ENCODE assay signal across 12 cellular contexts in the genomic region with DNA sequence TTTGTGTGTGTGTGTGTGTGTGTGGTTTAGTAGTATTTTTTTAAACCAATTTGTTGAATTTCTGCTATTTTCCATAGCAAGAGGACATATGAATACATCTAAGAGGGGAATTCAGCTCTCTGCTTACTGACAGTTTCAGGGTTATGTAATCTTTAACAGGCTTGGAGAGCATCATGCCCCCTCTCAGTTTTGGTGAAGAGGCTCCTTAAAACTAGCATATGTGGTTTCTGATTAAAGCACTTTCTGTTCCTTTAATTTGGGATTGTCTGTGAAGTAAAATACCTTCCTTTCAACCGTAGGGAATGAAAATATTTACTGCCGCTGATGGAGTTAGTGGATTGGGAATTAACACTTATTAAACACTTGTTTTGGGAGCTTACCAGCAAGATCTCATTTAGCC. TPM values are rescaled to one million over a fixed set of nuclear protein-coding genes. Genes with fewer than 3 reads are reported as not detected.
DNase-seq lines count a peak whose midpoint lies in the region; ATAC-seq lines count a peak whose summit lies in the region.
"Had no signal": no experiment of that assay in that cellular context is flagged by ENCODE, and none has a peak within 500 bp of the region (broad histone marks: within the 10 kb centered on the region; RNA-seq: fewer than 3 reads in every experiment).

No MANE protein-coding gene starts in this region.

- H3K36me3 ChIP-seq in rectal smooth muscle tissue (ENCODE audit: control insufficient read depth, insufficient read depth, low read length): no peaks in the 10 kb centered on the region

- no peak overlapping the region for H3K4me3 ChIP-seq in rectal smooth muscle tissue (ENCODE audit: low read length)

- peak overlapping the region; percentile 79 for H3K27ac ChIP-seq in rectal smooth muscle tissue (ENCODE audit: low read depth, low read length)
- H3K27ac ChIP-seq: 22Rv1 had no signal

- no peaks in the 10 kb centered on the region for H3K27me3 Mint-ChIP-seq in activated naive CD8-positive, alpha-beta T cell treated with anti-CD3 and anti-CD28 coated beads, Interleukin-2, amount 10 ng/mL, durations not matched to agents 7 days and 5 days

- DNase-seq in NCI-H524 (lab: John Stamatoyannopoulos, UW) (peak; percentile 8 to 60), NCI-H524 treated with DMSO at 0.1 percent for 48 hours (lab: John Stamatoyannopoulos, UW) (no peak), middle frontal gyrus (ENCODE audit: extremely low spot score, low spot score) (no peak), NCI-H2107 (lab: John Stamatoyannopoulos, UW) (no peak)
- DNase-seq in activated naive CD8-positive, alpha-beta T cell treated with anti-CD3 and anti-CD28 coated beads, Interleukin-2, amount 10 ng/mL, durations not matched to agents 7 days and 5 days: no peak
- DNase-seq: GF-D8, NCI-H1436 treated with DMSO at 0.1 percent for 48 hours, posterior cingulate gyrus had no signal

- peak; percentile 14 for ATAC-seq in HG02759 (IDR thresholded peaks at IDR 0.05; ENCODE audit: unreplicated experiment)
- ATAC-seq in activated naive CD8-positive, alpha-beta T cell treated with anti-CD3 and anti-CD28 coated beads, Interleukin-2, amount 10 ng/mL, durations not matched to agents 7 days and 5 days (ENCODE audit: low read depth): no peak
- no peak for ATAC-seq in GM21360 (IDR thresholded peaks at IDR 0.05; ENCODE audit: unreplicated experiment)

- H3K4me3 Mint-ChIP-seq in activated naive CD8-positive, alpha-beta T cell treated with anti-CD3 and anti-CD28 coated beads, Interleukin-2, amount 10 ng/mL, durations not matched to agents 7 days and 5 days: peak overlapping the region; percentile 89

- peak overlapping the region; percentile 95 for H3K27ac Mint-ChIP-seq in activated naive CD8-positive, alpha-beta T cell treated with anti-CD3 and anti-CD28 coated beads, Interleukin-2, amount 10 ng/mL, durations not matched to agents 7 days and 5 days

- H3K27me3 ChIP-seq in rectal smooth muscle tissue (ENCODE audit: control insufficient read depth, insufficient read depth, low read length): no peaks in the 10 kb centered on the region

- H3K9me3 Mint-ChIP-seq in activated naive CD8-positive, alpha-beta T cell treated with anti-CD3 and anti-CD28 coated beads, Interleukin-2, amount 10 ng/mL, durations not matched to agents 7 days and 5 days: no peaks in the 10 kb centered on the region

- H3K4me1 Mint-ChIP-seq in activated naive CD8-positive, alpha-beta T cell treated with anti-CD3 and anti-CD28 coated beads, Interleukin-2, amount 10 ng/mL, durations not matched to agents 7 days and 5 days: peaks cover 59% of the 10 kb centered on the region

- peaks cover 30% of the 10 kb centered on the region for H3K36me3 Mint-ChIP-seq in activated naive CD8-positive, alpha-beta T cell treated with anti-CD3 and anti-CD28 coated beads, Interleukin-2, amount 10 ng/mL, durations not matched to agents 7 days and 5 days

- POLR2A ChIA-PET in activated naive CD8-positive, alpha-beta T cell treated with anti-CD3 and anti-CD28 coated beads, Interleukin-2, amount 10 ng/mL, durations not matched to agents 7 days and 5 days (lab: Charles Lee): interaction anchor here (0.7 to 4.9 kb wide), 6 partner anchors 11 to 107 kb away, joined by 3 to 124 read pairs (median 6); a partner anchor contains a TSS

- peaks cover 5% of the 10 kb centered on the region for H3K4me1 ChIP-seq in rectal smooth muscle tissue (ENCODE audit: control insufficient read depth, insufficient read depth, low read length)

- no peak overlapping the region for H3K9ac ChIP-seq in rectal smooth muscle tissue (ENCODE audit: low read length)

RNA-seq across cellular contexts. Expression of a gene that starts 19.4 kb away (rescaled TPM):
- total RNA-seq in activated naive CD8-positive, alpha-beta T cell treated with anti-CD3 and anti-CD28 coated beads, Interleukin-2, amount 10 ng/mL, durations not matched to agents 7 days and 5 days: 10 to 100 TPM; 72.5 to 76.3 TPM

RNA-seq across cellular contexts. Expression of a gene that starts 50.9 kb away (rescaled TPM):
- 10 to 100 TPM; 29.8 to 30.7 TPM for total RNA-seq in activated naive CD8-positive, alpha-beta T cell treated with anti-CD3 and anti-CD28 coated beads, Interleukin-2, amount 10 ng/mL, durations not matched to agents 7 days and 5 days

Comparison
In these comparisons a context has a peak if more than half of its experiments do, and no peak if none do; other contexts are left out.
1. DNase-seq: peak in NCI-H524 (2 of 2); none in NCI-H524 treated with DMSO at 0.1 percent for 48 hours (single experiment), activated naive CD8-positive, alpha-beta T cell treated with anti-CD3 and anti-CD28 coated beads, Interleukin-2, amount 10 ng/mL, durations not matched to agents 7 days and 5 days (single experiment), middle frontal gyrus (single experiment) and NCI-H2107 (single experiment).